In genomic region chr11:19605500-19606371, GRCh38 we compare ENCODE assay signal across 13 cellular contexts.
A peak's percentile ranks its signal among the peaks of the same experiment; 100 is the strongest.
DNase-seq lines count a peak whose midpoint lies in the region; ATAC-seq and TF ChIP-seq lines count a peak whose summit lies in the region.
"Had no signal": no experiment of that assay in that cellular context is flagged by ENCODE, and none has a peak within 500 bp of the region (broad histone marks: within the 10 kb centered on the region; RNA-seq: fewer than 3 reads in every experiment).

No MANE protein-coding gene starts in this region.

- H3K4me1 ChIP-seq in naive thymus-derived CD4-positive, alpha-beta T cell (ENCODE audit: control insufficient read depth in 2 of 2, insufficient read depth in 2 of 2, low read length in 2 of 2): no peaks in the 10 kb centered on the region
- H3K4me1 ChIP-seq: Caco-2 had no signal

- H3K27ac Mint-ChIP-seq in naive thymus-derived CD4-positive, alpha-beta T cell: no peak overlapping the region
- H3K27ac Mint-ChIP-seq: naive B cell; stimulated activated naive B cell treated with anti-CD40 and anti-IgM and Interleukin-4, amounts not matched to agents 10 μg/mL and 1 μg/mL and 100 μg/mL, for 72 hours had no signal

- no peak for ATAC-seq in naive thymus-derived CD4-positive, alpha-beta T cell
- ATAC-seq: stimulated activated naive B cell treated with anti-CD40 and anti-IgM and Interleukin-4, amounts not matched to agents 10 μg/mL and 1 μg/mL and 100 μg/mL, for 72 hours had no signal

- no peaks in the 10 kb centered on the region for H3K36me3 ChIP-seq in naive thymus-derived CD4-positive, alpha-beta T cell (ENCODE audit: control insufficient read depth in 2 of 3, insufficient read depth in 3 of 3, low read length in 3 of 3)

- peaks cover 2 to 21% (median 8%) of the 10 kb centered on the region in 11 donors for H3K9me3 Mint-ChIP-seq in naive thymus-derived CD4-positive, alpha-beta T cell

- no peaks in the 10 kb centered on the region for H3K27me3 ChIP-seq in naive thymus-derived CD4-positive, alpha-beta T cell (ENCODE audit: control insufficient read depth in 2 of 2, insufficient read depth in 2 of 2, low read length in 2 of 2)

- CTCF ChIA-PET in HEK293T (lab: Yijun Ruan, JAX): no interaction called here
- CTCF ChIA-PET in naive thymus-derived CD4-positive, alpha-beta T cell (lab: Charles Lee): no interaction called here

- peaks cover 0 to 5% (median 0%) of the 10 kb centered on the region in 3 experiments for H3K9me3 ChIP-seq in naive thymus-derived CD4-positive, alpha-beta T cell (ENCODE audit: control insufficient read depth in 2 of 3, low read length in 3 of 3)
- H3K9me3 ChIP-seq: Caco-2 had no signal

- peak; percentile 76 for DNase-seq in AG09309 (ENCODE audit: low read depth)
- peak; percentile 40 for DNase-seq in HEK293T (ENCODE audit: extremely low spot score)
- peak; percentile 81 for DNase-seq in astrocyte of the spinal cord (ENCODE audit: low read depth, low spot score)
- DNase-seq in midbrain (lab: John Stamatoyannopoulos, UW): peak; percentile 42
- DNase-seq in activated gamma-delta T cell treated with Interleukin-2 at 50 U/mL for 16 hours: no peak
- DNase-seq in NCI-H1694 treated with DMSO at 0.1 percent for 48 hours (lab: John Stamatoyannopoulos, UW): no peak
- DNase-seq in HT-29 (ENCODE audit: low spot score): no peak
- DNase-seq in naive thymus-derived CD4-positive, alpha-beta T cell: no peak
- DNase-seq: activated naive CD4-positive, alpha-beta T cell treated with Interleukin-2 at 50 U/mL for 16 hours; Caco-2; naive B cell; SIG-M5; stimulated activated naive B cell treated with anti-CD40 and anti-IgM and Interleukin-4, amounts not matched to agents 10 μg/mL and 1 μg/mL and 100 μg/mL, for 72 hours had no signal

- TF ChIP-seq CTCF in AG09309 (IDR thresholded peaks at IDR 0.05; ENCODE audit: control insufficient read depth, insufficient read depth, low read depth, low read length, missing control alignments) (no peak), astrocyte of the spinal cord (IDR thresholded peaks at IDR 0.05; ENCODE audit: low read depth, low read length) (no peak)

- intact Hi-C loops in naive thymus-derived CD4-positive, alpha-beta T cell (cut with micrococcal nuclease): no loop called here

- peaks cover 0 to 49% (median 39%) of the 10 kb centered on the region in 5 donors for H3K27me3 Mint-ChIP-seq in naive thymus-derived CD4-positive, alpha-beta T cell

- in situ Hi-C loops in astrocyte of the spinal cord (cut with HindIII; ENCODE audit: low sequenced_read_pairs): no loop called here

- no peak overlapping the region for H3K4me3 Mint-ChIP-seq in naive thymus-derived CD4-positive, alpha-beta T cell
- H3K4me3 Mint-ChIP-seq: stimulated activated naive B cell treated with anti-CD40 and anti-IgM and Interleukin-4, amounts not matched to agents 10 μg/mL and 1 μg/mL and 100 μg/mL, for 72 hours had no signal

- no peak overlapping the region for H3K4me3 ChIP-seq in AG09309 (ENCODE audit: control insufficient read depth, low read depth, low read length)
- no peak overlapping the region for H3K4me3 ChIP-seq in astrocyte of the spinal cord (ENCODE audit: low read depth, low read length)
- no peak overlapping the region for H3K4me3 ChIP-seq in naive thymus-derived CD4-positive, alpha-beta T cell (ENCODE audit: low read length)

- H3K27ac ChIP-seq in naive thymus-derived CD4-positive, alpha-beta T cell (ENCODE audit: low read depth, low read length): no peak overlapping the region

- peaks cover 0 to 6% (median 0%) of the 10 kb centered on the region in 7 donors for H3K4me1 Mint-ChIP-seq in naive thymus-derived CD4-positive, alpha-beta T cell
- H3K4me1 Mint-ChIP-seq: naive B cell; stimulated activated naive B cell treated with anti-CD40 and anti-IgM and Interleukin-4, amounts not matched to agents 10 μg/mL and 1 μg/mL and 100 μg/mL, for 72 hours had no signal

- POLR2A ChIA-PET in HEK293T (lab: Yijun Ruan, JAX): no interaction called here
- POLR2A ChIA-PET in naive thymus-derived CD4-positive, alpha-beta T cell (lab: Charles Lee): no interaction called here

- H3K36me3 Mint-ChIP-seq in naive thymus-derived CD4-positive, alpha-beta T cell: peaks cover 0 to 8% (median 0%) of the 10 kb centered on the region in 5 donors
- H3K36me3 Mint-ChIP-seq: naive B cell; stimulated activated naive B cell treated with anti-CD40 and anti-IgM and Interleukin-4, amounts not matched to agents 10 μg/mL and 1 μg/mL and 100 μg/mL, for 72 hours had no signal

TF ChIP-seq in HEK293T, 16 proteins besides CTCF, POLR2A, EP300 and RAD21:
- no peak for TF ChIP-seq TARDBP (IDR thresholded peaks at IDR 0.05)
- no peak for TF ChIP-seq FOXK2 (IDR thresholded peaks at IDR 0.05)
- no peak for TF ChIP-seq FOXM1 (IDR thresholded peaks at IDR 0.05; ENCODE audit: borderline replicate concordance)
- TF ChIP-seq L3MBTL2 (conservative IDR thresholded peaks at IDR 0.05): no peak
- no peak for TF ChIP-seq BHLHE40 (IDR thresholded peaks at IDR 0.05; ENCODE audit: borderline replicate concordance)
- no peak for TF ChIP-seq HDGF (IDR thresholded peaks at IDR 0.05; ENCODE audit: borderline replicate concordance)
- TF ChIP-seq ARNT (IDR thresholded peaks at IDR 0.05): no peak
- TF ChIP-seq FOXA1 (IDR thresholded peaks at IDR 0.05): no peak
- TF ChIP-seq ELF4 (IDR thresholded peaks at IDR 0.05): no peak
- no peak for TF ChIP-seq LEF1 (IDR thresholded peaks at IDR 0.05; ENCODE audit: borderline replicate concordance)
- no peak for TF ChIP-seq SP1 (IDR thresholded peaks at IDR 0.05)

Comparison
In these comparisons a context has a peak if more than half of its experiments do, and no peak if none do; other contexts are left out.
1. DNase-seq: peak in AG09309 (single experiment), HEK293T (single experiment), astrocyte of the spinal cord (single experiment) and midbrain (single experiment); none in activated gamma-delta T cell treated with Interleukin-2 at 50 U/mL for 16 hours (single experiment), NCI-H1694 treated with DMSO at 0.1 percent for 48 hours (single experiment), HT-29 (single experiment) and naive thymus-derived CD4-positive, alpha-beta T cell (0 of 9).